Comparison of ENCODE assay signal across 11 cellular contexts in genomic region chr2:191713837-191714236, GRCh38. TPM values are rescaled to one million over a fixed set of nuclear protein-coding genes. Genes with fewer than 3 reads are reported as not detected.
DNase-seq lines count a peak whose midpoint lies in the region; ATAC-seq and TF ChIP-seq lines count a peak whose summit lies in the region.
"Had no signal": no experiment of that assay in that cellular context is flagged by ENCODE, and none has a peak within 500 bp of the region (broad histone marks: within the 10 kb centered on the region; RNA-seq: fewer than 3 reads in every experiment).

No MANE protein-coding gene starts in this region.

- TF ChIP-seq CTCF in DND-41 (IDR thresholded peaks at IDR 0.05; ENCODE audit: borderline replicate concordance, extremely low read depth, low read length, poor library complexity, severe bottlenecking), result peak; percentile 15
- TF ChIP-seq CTCF in PC-3 (conservative IDR thresholded peaks at IDR 0.05; ENCODE audit: low read depth, low read length), result peak; percentile 56
- peak; percentile 11 for TF ChIP-seq CTCF in fibroblast of pulmonary artery (IDR thresholded peaks at IDR 0.05; ENCODE audit: low read length, missing control alignments)
- TF ChIP-seq CTCF in uterus (IDR thresholded peaks at IDR 0.05), result no peak

- no peak; the same call in 2 of the 3 replicates for ATAC-seq in DND-41 (ENCODE audit: insufficient read depth, low read depth)
- ATAC-seq in GM18867 (IDR thresholded peaks at IDR 0.05; ENCODE audit: unreplicated experiment), result peak; percentile 49
- ATAC-seq in PC-3, result peak; percentile 61
- ATAC-seq: gastrocnemius medialis had no signal

- DNase-seq in DND-41 (no peak), PC-3 (peak; percentile 45), fibroblast of pulmonary artery (ENCODE audit: low read depth) (no peak), DMS114 treated with DMSO at 0.1 percent for 48 hours (lab: John Stamatoyannopoulos, UW; ENCODE audit: unreplicated experiment) (no peak), NCI-H1105 treated with DMSO at 0.1 percent for 48 hours (lab: John Stamatoyannopoulos, UW) (no peak), MV-4-11 (lab: John Stamatoyannopoulos, UW) (no peak), uterus (no peak)
- DNase-seq: gastrocnemius medialis, NCI-H2081 treated with DMSO at 0.1 percent for 48 hours had no signal

- H3K4me3 ChIP-seq in DND-41 (ENCODE audit: low read depth in 1 of 2, low read length in 2 of 2), result no peak overlapping the region
- no peak overlapping the region for H3K4me3 ChIP-seq in PC-3 (ENCODE audit: low read length)
- no peak overlapping the region for H3K4me3 ChIP-seq in fibroblast of pulmonary artery (replicated peaks; ENCODE audit: low read depth, low read length)
- no peak overlapping the region for H3K4me3 ChIP-seq in uterus
- H3K4me3 ChIP-seq: gastrocnemius medialis, lung had no signal

- H2AFZ ChIP-seq in DND-41 (ENCODE audit: low read depth, low read length) (no peak overlapping the region), PC-3 (ENCODE audit: low read length) (no peak overlapping the region)

- no peaks in the 10 kb centered on the region for H3K79me2 ChIP-seq in DND-41 (ENCODE audit: insufficient read depth, low read length)
- H3K79me2 ChIP-seq in PC-3 (ENCODE audit: low read length), result no peaks in the 10 kb centered on the region

- no peaks in the 10 kb centered on the region for H3K9me2 ChIP-seq in PC-3 (replicated peaks; ENCODE audit: low read length)

- no peaks in the 10 kb centered on the region for H3K36me3 ChIP-seq in DND-41 (ENCODE audit: insufficient read depth, low read length)
- no peaks in the 10 kb centered on the region for H3K36me3 ChIP-seq in PC-3 (ENCODE audit: low read depth, low read length)
- H3K36me3 ChIP-seq in uterus, result no peaks in the 10 kb centered on the region
- H3K36me3 ChIP-seq: gastrocnemius medialis had no signal

- H3K9me3 ChIP-seq in DND-41 (ENCODE audit: insufficient read depth, low read length, severe bottlenecking) (no peaks in the 10 kb centered on the region), PC-3 (ENCODE audit: low read length) (no peaks in the 10 kb centered on the region), uterus (no peaks in the 10 kb centered on the region)
- H3K9me3 ChIP-seq: gastrocnemius medialis had no signal

- no peak for TF ChIP-seq POLR2A in uterus (IDR thresholded peaks at IDR 0.05)

- H3K4me2 ChIP-seq in DND-41 (ENCODE audit: insufficient read depth, low read length) (no peak overlapping the region), PC-3 (ENCODE audit: low read length) (no peak overlapping the region)

- H3K4me1 ChIP-seq in DND-41 (ENCODE audit: insufficient read depth, low read length) (no peaks in the 10 kb centered on the region), PC-3 (ENCODE audit: insufficient read depth, low read length) (0 out of 2 replicates have a peak, but pooled peaks cover 5% of the 10 kb centered on the region), uterus (no peaks in the 10 kb centered on the region)
- H3K4me1 ChIP-seq: gastrocnemius medialis had no signal

- CTCF ChIA-PET in PC-3 (lab: Charles Lee), result no interaction called here

- POLR2A ChIA-PET in PC-3 (lab: Charles Lee; ENCODE audit: unreplicated experiment), result no interaction called here

- H3K27me3 ChIP-seq in DND-41 (ENCODE audit: insufficient read depth, low read length, poor library complexity), result peaks cover 73% of the 10 kb centered on the region
- no peaks in the 10 kb centered on the region for H3K27me3 ChIP-seq in PC-3 (ENCODE audit: low read length)
- H3K27me3 ChIP-seq in uterus, result no peaks in the 10 kb centered on the region
- H3K27me3 ChIP-seq: gastrocnemius medialis had no signal

- H3K9ac ChIP-seq in DND-41 (ENCODE audit: low read depth, low read length) (no peak overlapping the region), PC-3 (ENCODE audit: low read length) (no peak overlapping the region)

- no TSS peak for BruUV-seq in PC-3 (replicated peaks; lab: Mats Ljungman, UMichigan)

- no peaks in the 10 kb centered on the region for H4K20me1 ChIP-seq in DND-41 (ENCODE audit: insufficient read depth, low read length)
- no peaks in the 10 kb centered on the region for H4K20me1 ChIP-seq in PC-3 (ENCODE audit: low read length)

- H3K27ac ChIP-seq in DND-41 (ENCODE audit: low read length) (no peak overlapping the region), PC-3 (ENCODE audit: low read length) (no peak overlapping the region), uterus (no peak overlapping the region)
- H3K27ac ChIP-seq: gastrocnemius medialis had no signal

- no peaks in the 10 kb centered on the region for H3F3A ChIP-seq in PC-3 (ENCODE audit: low read length, unreplicated experiment)

- intact Hi-C loops in PC-3 (cut with micrococcal nuclease), result no loop called here
- intact Hi-C loops in uterus (cut with DNase I; ENCODE audit: low total_unique reads), result no loop called here

RNA-seq across cellular contexts. Expression of gene NABP1, which starts 35.9 kb away (rescaled TPM):
- total RNA-seq in PC-3 (2014; rRNA removed) (45.4 and 56.8 TPM in 2 replicates), uterus (10 to 100 TPM in 3 of 4 donors, 1 to 10 TPM in 1; 2.3 to 43.3 (median 22.2) TPM)

Comparison
In these comparisons a context has a peak if more than half of its experiments do, and no peak if none do; other contexts are left out.
1. CTCF ChIP-seq: peak in DND-41 (single experiment), PC-3 (single experiment) and fibroblast of pulmonary artery (single experiment); none in uterus (0 of 4).